Comparison of ENCODE assay signal across 18 cellular contexts in the genomic region with DNA sequence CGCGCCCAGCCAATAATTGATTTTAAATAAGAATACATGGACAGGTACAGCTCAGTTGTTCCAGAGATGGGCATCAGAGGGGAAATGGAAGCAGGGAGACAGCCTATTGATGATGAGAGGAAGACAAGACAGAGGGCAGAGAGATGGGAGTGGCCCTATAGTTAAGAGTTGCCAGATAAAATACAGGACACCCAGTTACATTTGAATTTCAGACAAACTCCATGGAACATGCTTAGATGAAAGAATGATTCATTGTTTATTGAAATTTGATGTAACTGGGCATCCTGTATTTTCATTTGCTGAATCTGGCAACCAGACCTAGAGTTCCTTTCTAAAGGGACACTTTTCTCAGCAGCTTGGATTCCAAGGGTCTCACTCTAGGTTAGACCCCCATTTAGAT.
DNase-seq lines count a peak whose midpoint lies in the region; ATAC-seq and TF ChIP-seq lines count a peak whose summit lies in the region.
"Had no signal": no experiment of that assay in that cellular context is flagged by ENCODE, and none has a peak within 500 bp of the region (broad histone marks: within the 10 kb centered on the region; RNA-seq: fewer than 3 reads in every experiment).

No MANE protein-coding gene starts in this region.

- H3K9me2 ChIP-seq in SK-N-SH = no peaks in the 10 kb centered on the region

- WGBS in SK-N-SH (ENCODE audit: low lambda C conversion rate) = 100% methylated on average over 2 of the region's 2 CpGs
- 100% methylated on average over 2 of the region's 2 CpGs for WGBS in esophagus muscularis mucosa

- no peaks in the 10 kb centered on the region for H3K9me3 ChIP-seq in SK-N-SH
- no peaks in the 10 kb centered on the region for H3K9me3 ChIP-seq in esophagus muscularis mucosa
- H3K9me3 ChIP-seq in osteoblast (ENCODE audit: low read depth, low read length) = no peaks in the 10 kb centered on the region
- H3K9me3 ChIP-seq in tibial artery = no peaks in the 10 kb centered on the region
- H3K9me3 ChIP-seq: BLaER1, testis had no signal

- H3F3A ChIP-seq in SK-N-SH (replicated peaks; ENCODE audit: insufficient read depth) = peaks cover 41% of the 10 kb centered on the region

- POLR2A ChIA-PET in SK-N-SH (lab: Yijun Ruan, JAX) = no interaction called here

- H3K36me3 ChIP-seq in SK-N-SH (replicated peaks in 1 of 2; ENCODE audit: control insufficient read depth in 1 of 2, insufficient read depth in 2 of 2, low read length in 1 of 2) (no peaks in the 10 kb centered on the region), esophagus muscularis mucosa (no peaks in the 10 kb centered on the region), osteoblast (ENCODE audit: insufficient read depth, low read length) (no peaks in the 10 kb centered on the region), tibial artery (no peaks in the 10 kb centered on the region)
- H3K36me3 ChIP-seq: BLaER1 had no signal

- no peak for DNase-seq in SK-N-SH
- no peak for DNase-seq in esophagus muscularis mucosa (ENCODE audit: extremely low spot score)
- DNase-seq in osteoblast (ENCODE audit: insufficient read length, low spot score, missing footprints) = peak; percentile 47
- DNase-seq in tibial artery = no peak
- DNase-seq in NCI-H748 treated with DMSO at 0.1 percent for 48 hours (lab: John Stamatoyannopoulos, UW) = no peak
- DNase-seq in HuH-7 (ENCODE audit: low spot score) = no peak
- DNase-seq: activated CD4-positive, CD25-positive, alpha-beta regulatory T cell; activated gamma-delta T cell; hippocampal formation; NCI-H1694 treated with DMSO at 0.1 percent for 48 hours; NCI-H446; SHP77 treated with DMSO at 0.1 percent for 48 hours; stimulated activated CD4-positive, alpha-beta T cell treated with anti-CD3 and anti-CD28 coated beads, Interleukin-1b, Interleukin-23, amount 100 ng/mL, for 48 hours had no signal

- TF ChIP-seq EP300 in SK-N-SH (IDR thresholded peaks at IDR 0.05; ENCODE audit: borderline replicate concordance in 1 of 2, low read depth in 1 of 2, low read length in 1 of 2) (no peak), esophagus muscularis mucosa (IDR thresholded peaks at IDR 0.05) (no peak)

- H3K79me2 ChIP-seq in SK-N-SH (ENCODE audit: insufficient read depth) (peaks cover 18% of the 10 kb centered on the region), osteoblast (ENCODE audit: insufficient read depth, low read length) (no peaks in the 10 kb centered on the region)

- ATAC-seq in SK-N-SH treated with all-trans-retinoic acid at 6 μM for 48 hours (no peak), GM21529 (IDR thresholded peaks at IDR 0.05; ENCODE audit: unreplicated experiment) (no peak)

- H2AFZ ChIP-seq in SK-N-SH (ENCODE audit: low read depth) (no peak overlapping the region), osteoblast (ENCODE audit: low read length) (no peak overlapping the region)

- TF ChIP-seq CTCF in SK-N-SH (IDR thresholded peaks at IDR 0.05) = no peak
- TF ChIP-seq CTCF in esophagus muscularis mucosa (IDR thresholded peaks at IDR 0.05) = no peak
- no peak for TF ChIP-seq CTCF in osteoblast (IDR thresholded peaks at IDR 0.05; ENCODE audit: extremely low read depth, low read depth, low read length)
- no peak for TF ChIP-seq CTCF in tibial artery (IDR thresholded peaks at IDR 0.05)

- intact Hi-C loops in esophagus muscularis mucosa (cut with DNase I) = no loop called here
- intact Hi-C loops in tibial artery (cut with DNase I; ENCODE audit: low total_unique reads) = no loop called here

- H4K20me1 ChIP-seq in SK-N-SH (ENCODE audit: insufficient read depth) (no peaks in the 10 kb centered on the region), osteoblast (ENCODE audit: insufficient read depth, low read length) (no peaks in the 10 kb centered on the region)
- H4K20me1 ChIP-seq: BLaER1 had no signal

- H3K4me1 ChIP-seq in SK-N-SH (ENCODE audit: control insufficient read depth in 1 of 2, insufficient read depth in 2 of 2, low read depth in 1 of 2, low read length in 1 of 2) (peaks cover 16 to 32% of the 10 kb centered on the region in 2 experiments), esophagus muscularis mucosa (peaks cover 26 to 60% (median 38%) of the 10 kb centered on the region in 4 donors), osteoblast (ENCODE audit: insufficient read depth, low read length) (peaks cover 48% of the 10 kb centered on the region), tibial artery (peaks cover 0 to 34% (median 21%) of the 10 kb centered on the region in 4 donors)

- H3K4me3 ChIP-seq in SK-N-SH (ENCODE audit: low read depth in 2 of 2, low read length in 1 of 2) = no peak overlapping the region
- no peak overlapping the region for H3K4me3 ChIP-seq in esophagus muscularis mucosa
- H3K4me3 ChIP-seq in osteoblast (ENCODE audit: insufficient read depth, low read length) = no peak overlapping the region
- H3K4me3 ChIP-seq in tibial artery = no peak overlapping the region
- H3K4me3 ChIP-seq: BLaER1, testis had no signal

- H3K27ac ChIP-seq in SK-N-SH (ENCODE audit: low read depth in 2 of 2, low read length in 1 of 2) (peak overlapping the region; percentile 76 to 94; a peak in 2 of 4 replicates), esophagus muscularis mucosa (replicated peaks in 1 of 4) (peak overlapping the region; percentile 44 to 77 (median 73)), osteoblast (ENCODE audit: low read depth, low read length) (no peak overlapping the region), tibial artery (peak overlapping the region; percentile 13 to 55)
- H3K27ac ChIP-seq: 22Rv1, BLaER1 had no signal

- H3K27me3 ChIP-seq in SK-N-SH (ENCODE audit: insufficient read depth) = no peaks in the 10 kb centered on the region
- no peaks in the 10 kb centered on the region for H3K27me3 ChIP-seq in esophagus muscularis mucosa
- H3K27me3 ChIP-seq in osteoblast (ENCODE audit: insufficient read depth, low read length) = no peaks in the 10 kb centered on the region
- no peaks in the 10 kb centered on the region for H3K27me3 ChIP-seq in tibial artery
- H3K27me3 ChIP-seq: BLaER1, testis had no signal

- no peak for TF ChIP-seq POLR2A in esophagus muscularis mucosa (IDR thresholded peaks at IDR 0.05; ENCODE audit: low read depth)

- CTCF ChIA-PET in SK-N-SH (lab: Yijun Ruan, JAX) = interaction anchor here (1.5 kb wide), 1 partner anchor 71 kb away, joined by 5 read pairs; no protein-coding TSS in a partner anchor

- H3K4me2 ChIP-seq in SK-N-SH = 0 out of 2 replicates have a peak overlapping the region, but pooled peaks have one; percentile 56
- H3K4me2 ChIP-seq in osteoblast (ENCODE audit: insufficient read depth, low read length) = no peak overlapping the region
- H3K4me2 ChIP-seq: BLaER1 had no signal

- H3K9ac ChIP-seq in SK-N-SH = no peak overlapping the region
- H3K9ac ChIP-seq: BLaER1 had no signal

- no peak for TF ChIP-seq RAD21 in SK-N-SH (IDR thresholded peaks at IDR 0.05; ENCODE audit: low read length)

TF ChIP-seq in SK-N-SH, 30 proteins besides CTCF, POLR2A, EP300 and RAD21 (continues in another document):
- no peak for TF ChIP-seq YY1 (IDR thresholded peaks at IDR 0.05; ENCODE audit: low read depth)
- TF ChIP-seq GATA2 (CRISPR knock-in tag; IDR thresholded peaks at IDR 0.05) = no peak
- no peak for TF ChIP-seq RCOR1 (IDR thresholded peaks at IDR 0.05; ENCODE audit: low read length)
- TF ChIP-seq, protein P1, sequence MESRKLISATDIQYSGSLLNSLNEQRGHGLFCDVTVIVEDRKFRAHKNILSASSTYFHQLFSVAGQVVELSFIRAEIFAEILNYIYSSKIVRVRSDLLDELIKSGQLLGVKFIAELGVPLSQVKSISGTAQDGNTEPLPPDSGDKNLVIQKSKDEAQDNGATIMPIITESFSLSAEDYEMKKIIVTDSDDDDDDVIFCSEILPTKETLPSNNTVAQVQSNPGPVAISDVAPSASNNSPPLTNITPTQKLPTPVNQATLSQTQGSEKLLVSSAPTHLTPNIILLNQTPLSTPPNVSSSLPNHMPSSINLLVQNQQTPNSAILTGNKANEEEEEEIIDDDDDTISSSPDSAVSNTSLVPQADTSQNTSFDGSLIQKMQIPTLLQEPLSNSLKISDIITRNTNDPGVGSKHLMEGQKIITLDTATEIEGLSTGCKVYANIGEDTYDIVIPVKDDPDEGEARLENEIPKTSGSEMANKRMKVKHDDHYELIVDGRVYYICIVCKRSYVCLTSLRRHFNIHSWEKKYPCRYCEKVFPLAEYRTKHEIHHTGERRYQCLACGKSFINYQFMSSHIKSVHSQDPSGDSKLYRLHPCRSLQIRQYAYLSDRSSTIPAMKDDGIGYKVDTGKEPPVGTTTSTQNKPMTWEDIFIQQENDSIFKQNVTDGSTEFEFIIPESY (IDR thresholded peaks at IDR 0.05; ENCODE audit: borderline replicate concordance, low read depth) = no peak
- no peak for TF ChIP-seq SMC3 (IDR thresholded peaks at IDR 0.05; ENCODE audit: low read depth, low read length)
- TF ChIP-seq SIN3A (IDR thresholded peaks at IDR 0.05; ENCODE audit: borderline replicate concordance, low read depth, low read length) = no peak
- no peak for TF ChIP-seq ELF1 (IDR thresholded peaks at IDR 0.05)
- TF ChIP-seq RFX5 (IDR thresholded peaks at IDR 0.05; ENCODE audit: low read length) = no peak

TF ChIP-seq in SK-N-SH treated with all-trans-retinoic acid at 6 μM for 48 hours, 23 proteins besides CTCF, POLR2A, EP300 and RAD21:
- no peak for TF ChIP-seq ZNF565 (CRISPR knock-in tag; conservative IDR thresholded peaks at IDR 0.05; ENCODE audit: low read depth)
- no peak for TF ChIP-seq CSDC2 (CRISPR knock-in tag; IDR thresholded peaks at IDR 0.05)
- no peak for TF ChIP-seq ISL1 (CRISPR knock-in tag; IDR thresholded peaks at IDR 0.05)
- no peak for TF ChIP-seq PPARA (CRISPR knock-in tag; IDR thresholded peaks at IDR 0.05; ENCODE audit: borderline replicate concordance)
- no peak for TF ChIP-seq BACH2 (CRISPR knock-in tag; IDR thresholded peaks at IDR 0.05; ENCODE audit: borderline replicate concordance)
- no peak for TF ChIP-seq RARB (CRISPR knock-in tag; IDR thresholded peaks at IDR 0.05)
- TF ChIP-seq ZNF8 (CRISPR knock-in tag; IDR thresholded peaks at IDR 0.05) = no peak
